12 cellular contexts compared by ENCODE assay signal in genomic region chr10:103676058-103676785, GRCh38.
A peak's percentile ranks its signal among the peaks of the same experiment; 100 is the strongest.
DNase-seq lines count a peak whose midpoint lies in the region; ATAC-seq and TF ChIP-seq lines count a peak whose summit lies in the region.
"Had no signal": no experiment of that assay in that cellular context is flagged by ENCODE, and none has a peak within 500 bp of the region (broad histone marks: within the 10 kb centered on the region; RNA-seq: fewer than 3 reads in every experiment).

No MANE protein-coding gene starts in this region.

- no peak overlapping the region for H3K27ac ChIP-seq in CD8-positive, alpha-beta T cell (ENCODE audit: low read depth, low read length)
- peak overlapping the region in 4 of 5 donors; percentile 54 to 93 (median 72) for H3K27ac ChIP-seq in adrenal gland
- H3K27ac ChIP-seq in right atrium auricular region = peak overlapping the region; percentile 74 to 76

- no peaks in the 10 kb centered on the region for H3K36me3 ChIP-seq in CD8-positive, alpha-beta T cell (ENCODE audit: insufficient read depth, low read length)
- H3K36me3 ChIP-seq in adrenal gland (replicated peaks in 1 of 2) (no peaks in the 10 kb centered on the region), right atrium auricular region (no peaks in the 10 kb centered on the region)
- H3K36me3 ChIP-seq: thyroid gland had no signal

- no peak overlapping the region for H3K4me3 Mint-ChIP-seq in CD8-positive, alpha-beta T cell

- peaks cover 20% of the 10 kb centered on the region for H3K4me1 Mint-ChIP-seq in CD8-positive, alpha-beta T cell (ENCODE audit: low read depth)

- POLR2A ChIA-PET in CD8-positive, alpha-beta T cell (lab: Charles Lee) = no interaction called here

- intact Hi-C loops in CD8-positive, alpha-beta T cell (cut with DNase I, micrococcal nuclease) = no loop called here
- intact Hi-C loops in adrenal gland (cut with DNase I) = no loop called here

- H3K9me3 ChIP-seq in CD8-positive, alpha-beta T cell (ENCODE audit: low read length) = no peaks in the 10 kb centered on the region
- H3K9me3 ChIP-seq in adrenal gland (replicated peaks in 1 of 3) (no peaks in the 10 kb centered on the region), right atrium auricular region (no peaks in the 10 kb centered on the region)
- H3K9me3 ChIP-seq: thyroid gland had no signal

- no peak for TF ChIP-seq POLR2A in adrenal gland (IDR thresholded peaks at IDR 0.05)

- no peaks in the 10 kb centered on the region for H3K36me3 Mint-ChIP-seq in CD8-positive, alpha-beta T cell

- CTCF ChIA-PET in CD8-positive, alpha-beta T cell (lab: Charles Lee) = no interaction called here

- H3K27ac Mint-ChIP-seq in CD8-positive, alpha-beta T cell = peak overlapping the region; percentile 49

- no peak for DNase-seq in CD8-positive, alpha-beta T cell
- DNase-seq in adrenal gland = peak in 4 of 7 donors; percentile 37 to 78 (median 56)
- peak; percentile 89 for DNase-seq in right atrium auricular region (ENCODE audit: low spot score)
- DNase-seq in skeletal muscle cell (ENCODE audit: low read depth) = peak; percentile 75
- no peak for DNase-seq in NCI-H510A (lab: John Stamatoyannopoulos, UW)
- DNase-seq in kidney tubule cell (ENCODE audit: low spot score) = no peak
- DNase-seq: activated gamma-delta T cell, hippocampal formation, NCI-H1694 treated with DMSO at 0.1 percent for 48 hours had no signal

- no peak for ATAC-seq in CD8-positive, alpha-beta T cell
- no peak for ATAC-seq in GM21423 (IDR thresholded peaks at IDR 0.05; ENCODE audit: unreplicated experiment)
- ATAC-seq in HG03039 (IDR thresholded peaks at IDR 0.05; ENCODE audit: unreplicated experiment) = no peak

- H3K27me3 Mint-ChIP-seq in CD8-positive, alpha-beta T cell (ENCODE audit: low read depth) = no peaks in the 10 kb centered on the region

- H3K4me1 ChIP-seq in CD8-positive, alpha-beta T cell (ENCODE audit: insufficient read depth, low read length) = peaks cover 26% of the 10 kb centered on the region
- H3K4me1 ChIP-seq in adrenal gland (replicated peaks in 1 of 2) (peaks cover 0 to 28% of the 10 kb centered on the region in 2 donors), right atrium auricular region (peaks cover 0 to 34% of the 10 kb centered on the region in 2 donors)

- no peak for TF ChIP-seq CTCF in CD8-positive, alpha-beta T cell (IDR thresholded peaks at IDR 0.05)
- no peak for TF ChIP-seq CTCF in adrenal gland (IDR thresholded peaks at IDR 0.05)
- TF ChIP-seq CTCF in right atrium auricular region (IDR thresholded peaks at IDR 0.05) = no peak

- no peak overlapping the region for H3K4me3 ChIP-seq in CD8-positive, alpha-beta T cell (ENCODE audit: low read depth, low read length)
- H3K4me3 ChIP-seq in adrenal gland (no peak overlapping the region), right atrium auricular region (no peak overlapping the region), skeletal muscle cell (ENCODE audit: low read depth, low read length) (peak overlapping the region; percentile 53)
- H3K4me3 ChIP-seq: thyroid gland had no signal

- no peaks in the 10 kb centered on the region for H3K27me3 ChIP-seq in CD8-positive, alpha-beta T cell (ENCODE audit: insufficient read depth, low read length)
- H3K27me3 ChIP-seq in adrenal gland = no peaks in the 10 kb centered on the region
- no peaks in the 10 kb centered on the region for H3K27me3 ChIP-seq in right atrium auricular region
- H3K27me3 ChIP-seq: thyroid gland had no signal

- H3K9me3 Mint-ChIP-seq in CD8-positive, alpha-beta T cell = no peaks in the 10 kb centered on the region

- 60 to 90% (median 71%) methylated on average over 3 to 7 of the region's 7 CpGs for WGBS in adrenal gland, 4 donors

Comparison
In these comparisons a context has a peak if more than half of its experiments do, and no peak if none do; other contexts are left out.
1. DNase-seq: peak in adrenal gland (4 of 7), right atrium auricular region (single experiment) and skeletal muscle cell (single experiment); none in CD8-positive, alpha-beta T cell (0 of 7), NCI-H510A (single experiment) and kidney tubule cell (single experiment).